11 cellular contexts compared by ENCODE assay signal in the genomic region with DNA sequence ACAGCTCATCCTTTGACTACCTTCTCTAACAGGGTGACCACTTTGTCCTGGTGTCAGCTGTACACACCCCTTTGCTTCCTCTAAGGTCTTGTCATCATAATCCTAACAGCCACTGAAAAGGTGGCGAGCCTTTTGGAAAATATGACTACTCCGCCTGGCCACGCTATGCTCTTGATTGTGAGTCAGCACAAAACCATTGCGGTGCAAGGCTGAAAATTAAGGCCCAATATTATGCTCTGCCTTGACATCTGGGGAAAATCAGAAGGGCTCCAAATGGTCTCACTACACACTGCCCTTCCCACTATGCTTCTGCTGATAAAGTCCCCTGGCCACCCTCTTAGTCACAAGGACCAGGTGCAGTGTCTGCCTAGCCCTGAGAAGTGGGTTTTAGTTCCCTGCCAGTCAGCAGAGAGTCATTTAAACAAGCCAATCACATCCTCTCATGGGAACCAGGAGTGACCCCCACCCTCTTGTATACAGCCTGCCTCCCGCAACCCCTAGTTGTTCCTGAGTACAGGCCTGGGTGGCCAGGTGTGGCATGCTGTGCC. TPM values are rescaled to one million over a fixed set of nuclear protein-coding genes. Genes with fewer than 3 reads are reported as not detected.
A peak's percentile ranks its signal among the peaks of the same experiment; 100 is the strongest.
DNase-seq lines count a peak whose midpoint lies in the region; ATAC-seq lines count a peak whose summit lies in the region.
"Had no signal": no experiment of that assay in that cellular context is flagged by ENCODE, and none has a peak within 500 bp of the region (broad histone marks: within the 10 kb centered on the region; RNA-seq: fewer than 3 reads in every experiment).

No MANE protein-coding gene starts in this region.

- H3K27ac ChIP-seq in right cardiac atrium (ENCODE audit: low read length) = no peak overlapping the region

- H3K4me1 ChIP-seq in right cardiac atrium (ENCODE audit: control insufficient read depth, insufficient read depth, low read length) = no peaks in the 10 kb centered on the region

- H3K27me3 ChIP-seq in right cardiac atrium (ENCODE audit: control insufficient read depth, insufficient read depth) = no peaks in the 10 kb centered on the region

- intact Hi-C loops in right cardiac atrium (cut with DNase I) = no loop called here
- intact Hi-C loops in Right ventricle myocardium inferior (cut with DNase I) = no loop called here

- DNase-seq in right cardiac atrium (no peak), Right ventricle myocardium inferior (ENCODE audit: missing footprints) (no peak), OCI-M1 (lab: John Stamatoyannopoulos, UW) (peak; percentile 30), stromal cell of bone marrow (ENCODE audit: low read depth) (peak; percentile 55), DMS 273 (lab: John Stamatoyannopoulos, UW; ENCODE audit: unreplicated experiment) (no peak), left lobe of liver (ENCODE audit: low spot score) (no peak), SHP77 (lab: John Stamatoyannopoulos, UW) (no peak)
- DNase-seq: dermis blood vessel endothelial cell, GOT3, MM.1S had no signal

- H3K9me3 ChIP-seq in right cardiac atrium (ENCODE audit: control insufficient read depth, low read length) = no peaks in the 10 kb centered on the region

- 76% methylated on average over 5 of the region's 5 CpGs for WGBS in right cardiac atrium

- peak; percentile 14 to 69 for ATAC-seq in right cardiac atrium
- ATAC-seq in Right ventricle myocardium inferior = no peak
- ATAC-seq in esophagus mucosa = peak; percentile 87
- no peak for ATAC-seq in left lobe of liver

- H3K4me3 ChIP-seq in right cardiac atrium (ENCODE audit: low read length) = no peak overlapping the region

RNA-seq across cellular contexts. Expression of a gene that starts 34.3 kb away (rescaled TPM):
- total RNA-seq in right cardiac atrium (10 to 100 TPM; 18.9 to 23.8 (median 20.8) TPM), Right ventricle myocardium inferior (22.2 TPM), esophagus mucosa (10.8 TPM), left lobe of liver (4.7 TPM)
- 2.9 TPM for polyA plus RNA-seq in right cardiac atrium

RNA-seq across cellular contexts. Expression of a gene that starts 34.7 kb away (rescaled TPM):
- total RNA-seq in right cardiac atrium (10 to 100 TPM; 58.9 to 78.6 (median 69.9) TPM), Right ventricle myocardium inferior (51.5 TPM), esophagus mucosa (49.9 TPM), left lobe of liver (20.2 TPM)
- 20.8 TPM for polyA plus RNA-seq in right cardiac atrium

Comparison
In these comparisons a context has a peak if more than half of its experiments do, and no peak if none do; other contexts are left out.
1. ATAC-seq: peak in right cardiac atrium (2 of 2) and esophagus mucosa (single experiment); none in Right ventricle myocardium inferior (single experiment) and left lobe of liver (single experiment).
2. DNase-seq: peak in OCI-M1 (single experiment) and stromal cell of bone marrow (single experiment); none in right cardiac atrium (0 of 3), Right ventricle myocardium inferior (single experiment), DMS 273 (single experiment), left lobe of liver (single experiment) and SHP77 (0 of 2).